Comparison of ENCODE assay signal across 2 cellular contexts in genomic region chr11:20579725-20580124, GRCh38. TPM values are rescaled to one million over a fixed set of nuclear protein-coding genes. Genes with fewer than 3 reads are reported as not detected.
"Had no signal": no experiment of that assay in that cellular context is flagged by ENCODE, and none has a peak within 500 bp of the region (broad histone marks: within the 10 kb centered on the region; RNA-seq: fewer than 3 reads in every experiment).

No MANE protein-coding gene starts in this region.

RNA-seq across cellular contexts. Expression of gene SLC6A5, which starts 19.7 kb away (rescaled TPM):
- total RNA-seq: G401, GM12878 had no signal
